In the genomic region with DNA sequence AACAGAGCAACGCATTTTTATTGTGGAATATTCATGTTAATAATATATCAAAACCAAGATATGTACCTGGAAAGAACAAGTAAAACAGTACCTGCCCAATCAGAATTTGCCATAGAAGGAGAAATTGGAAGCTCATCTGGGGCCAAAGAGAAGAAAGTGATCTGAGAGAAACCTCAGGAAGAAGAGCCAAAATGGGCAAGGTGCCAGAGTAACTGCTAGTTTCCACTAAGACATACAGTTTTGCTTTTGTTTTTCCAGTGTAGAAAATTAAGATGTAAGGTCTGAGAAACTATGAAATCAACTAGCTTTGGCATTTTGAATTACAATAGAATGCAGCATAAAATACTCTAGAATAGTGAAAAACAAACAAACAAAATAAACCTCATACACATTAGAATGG, we compare ENCODE assay signal across 13 cellular contexts.
"Had no signal": no experiment of that assay in that cellular context is flagged by ENCODE, and none has a peak within 500 bp of the region (broad histone marks: within the 10 kb centered on the region; RNA-seq: fewer than 3 reads in every experiment).

No MANE protein-coding gene starts in this region.

- H3K27me3 ChIP-seq: heart left ventricle, upper lobe of left lung had no signal

- H3K4me1 ChIP-seq: heart left ventricle, left ventricle myocardium inferior, psoas muscle, upper lobe of left lung had no signal

- H3K9me3 ChIP-seq: heart left ventricle, left ventricle myocardium inferior, psoas muscle, upper lobe of left lung had no signal

- H3K4me3 ChIP-seq: heart left ventricle, left ventricle myocardium inferior, psoas muscle, upper lobe of left lung had no signal

- H3K36me3 ChIP-seq: heart left ventricle, left ventricle myocardium inferior, upper lobe of left lung had no signal

- ATAC-seq: activated T-helper 17 cell treated with anti-CD3 and anti-CD28 coated beads, Interleukin-2, amount 50 U/mL, for 72 hours; heart left ventricle; psoas muscle; sciatic nerve had no signal

- H3K27ac ChIP-seq: heart left ventricle, left ventricle myocardium inferior, psoas muscle, upper lobe of left lung had no signal

- DNase-seq: activated B cell treated with CpG ODN at 0.5 μM for 24 hours; activated CD4-positive, alpha-beta T cell treated with anti-CD3 and anti-CD28 coated beads, Interleukin-2, amount 10 ng/mL, durations not matched to agents 24 days and 14 days; activated CD8-positive, alpha-beta memory T cell treated with anti-CD3 and anti-CD28 coated beads for 24 hours; activated naive CD4-positive, alpha-beta T cell treated with anti-CD3 and anti-CD28 coated beads for 36 hours; heart left ventricle; left ventricle myocardium inferior; mesendoderm; psoas muscle; stimulated activated CD4-positive, alpha-beta T cell treated with anti-CD3 and anti-CD28 coated beads, Interleukin-2, amount 100 ng/mL, for 24 hours; stimulated activated naive CD4-positive, alpha-beta T cell; upper lobe of left lung had no signal
